1 cellular context compared by ENCODE assay signal in the genomic region with DNA sequence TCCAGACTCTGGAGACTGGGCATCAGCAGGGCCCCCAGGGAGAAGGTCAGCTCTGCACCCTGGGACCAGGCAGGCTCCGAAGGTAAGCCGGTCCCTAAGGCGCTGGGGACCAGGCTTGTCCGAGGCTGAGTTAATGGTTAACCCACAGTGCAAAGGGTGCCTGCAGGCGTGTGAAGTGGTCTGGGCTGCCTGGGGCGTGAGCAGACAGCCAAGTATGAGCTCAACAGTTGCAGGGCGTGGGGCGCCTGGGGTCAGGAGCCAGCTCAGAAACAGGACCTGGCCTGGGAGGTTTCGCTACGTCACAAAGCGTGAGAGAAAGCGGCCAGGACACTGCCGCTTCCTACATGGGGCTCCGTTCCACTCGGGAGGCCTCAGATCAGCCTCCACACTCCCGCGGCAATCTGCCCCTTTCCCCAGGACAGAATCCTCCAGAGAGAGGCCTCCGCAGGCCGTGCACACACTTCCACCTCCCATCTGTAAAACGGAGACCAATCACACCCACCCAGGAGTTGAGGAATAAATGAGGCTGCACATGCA.
TF ChIP-seq lines count a peak whose summit lies in the region.

No MANE protein-coding gene starts in this region.

TF ChIP-seq in GM23338, 12 proteins besides CTCF, POLR2A, EP300 and RAD21 (continued from another document):
- no peak for TF ChIP-seq ZNF462 (CRISPR knock-in tag; IDR thresholded peaks at IDR 0.05)
- no peak for TF ChIP-seq POLR2AphosphoS5 (IDR thresholded peaks at IDR 0.05; ENCODE audit: low read depth)
- TF ChIP-seq CREB1 (CRISPR knock-in tag; IDR thresholded peaks at IDR 0.05; ENCODE audit: low read depth), result no peak
- no peak for TF ChIP-seq JUNB (IDR thresholded peaks at IDR 0.05; ENCODE audit: unreplicated experiment)
